Comparison of ENCODE assay signal across 8 cellular contexts in the genomic region with DNA sequence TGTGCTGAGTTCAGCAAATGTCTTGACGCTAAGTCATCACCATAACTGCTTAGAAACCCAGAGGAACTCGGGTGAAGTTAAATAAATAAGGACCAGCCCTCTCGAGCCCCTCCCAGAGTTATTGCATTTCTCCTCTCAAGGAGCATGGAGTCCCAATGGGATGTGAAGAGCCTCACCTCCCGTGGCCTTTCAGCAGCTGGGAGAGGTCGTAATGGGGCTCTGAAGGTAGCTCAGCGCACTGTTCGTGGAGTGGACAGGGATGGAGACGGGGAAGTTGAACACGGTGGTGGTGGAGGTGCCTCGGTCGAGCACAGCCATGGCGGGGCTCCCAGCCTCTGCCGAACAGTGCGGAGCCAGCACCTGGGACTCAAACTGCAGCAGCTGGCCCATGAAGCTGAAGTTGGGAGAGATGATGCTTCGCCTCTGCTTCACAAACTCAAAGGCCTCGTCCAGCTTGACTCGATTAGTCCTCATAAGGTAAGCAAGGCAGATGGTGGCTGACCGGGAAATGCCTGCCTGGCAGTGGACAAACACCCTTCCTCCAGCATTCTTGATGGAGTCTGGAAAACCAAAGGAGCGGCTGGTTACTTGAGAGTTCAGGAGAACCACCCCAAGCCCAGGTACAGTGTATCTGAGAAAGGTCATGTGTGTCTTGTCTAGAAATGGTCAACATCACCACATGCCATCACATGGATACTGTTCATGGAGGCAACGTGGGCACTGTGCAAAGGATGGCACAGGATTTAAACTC. TPM values are rescaled to one million over a fixed set of nuclear protein-coding genes. Genes with fewer than 3 reads are reported as not detected.
A peak's percentile ranks its signal among the peaks of the same experiment; 100 is the strongest.
DNase-seq lines count a peak whose midpoint lies in the region; ATAC-seq, FAIRE-seq and TF ChIP-seq lines count a peak whose summit lies in the region.

No MANE protein-coding gene starts in this region.

- DNase-seq in astrocyte of the cerebellum (ENCODE audit: low read depth) (no peak), keratinocyte (ENCODE audit: low read depth, low spot score) (no peak), germinal center (ENCODE audit: low spot score) (no peak)

- H3K36me3 ChIP-seq in KMS-11 (ENCODE audit: insufficient read depth) (no peaks in the 10 kb centered on the region), keratinocyte (ENCODE audit: control insufficient read depth in 2 of 2, extremely low read depth in 1 of 2, insufficient read depth in 2 of 2, low read length in 2 of 2) (peaks cover 7 to 19% of the 10 kb centered on the region in 2 experiments), stomach smooth muscle (ENCODE audit: control insufficient read depth in 2 of 2, insufficient read depth in 2 of 2, low read length in 2 of 2) (peaks cover 25 to 29% of the 10 kb centered on the region in 2 donors)

- 0 out of 2 replicates have a peak, but pooled peaks cover 4% of the 10 kb centered on the region for H4K20me1 ChIP-seq in KMS-11 (ENCODE audit: insufficient read depth)
- peaks cover 6% of the 10 kb centered on the region for H4K20me1 ChIP-seq in keratinocyte (ENCODE audit: control insufficient read depth, extremely low read depth, insufficient read depth, low read length)

- no peak overlapping the region for H3K4me3 ChIP-seq in KMS-11 (IDR thresholded peaks at IDR 0.05; ENCODE audit: insufficient read depth, low read depth, low read length)
- H3K4me3 ChIP-seq in astrocyte of the cerebellum (ENCODE audit: low read depth, low read length) = peak overlapping the region; percentile 69
- peak overlapping the region; percentile 85 to 90 (median 89) for H3K4me3 ChIP-seq in keratinocyte (ENCODE audit: control insufficient read depth in 2 of 3, extremely low read depth in 1 of 3, insufficient read depth in 2 of 3, low read depth in 1 of 3, low read length in 3 of 3)
- peak overlapping the region; percentile 98 to 99 for H3K4me3 ChIP-seq in stomach smooth muscle (ENCODE audit: low read length in 2 of 2)

- in situ Hi-C loops in astrocyte of the cerebellum (cut with HindIII; ENCODE audit: low sequenced_read_pairs) = no loop called here

- H3K79me2 ChIP-seq in KMS-11 (ENCODE audit: insufficient read depth, low read depth) (peaks cover 32% of the 10 kb centered on the region), keratinocyte (ENCODE audit: control insufficient read depth, insufficient read depth, low read length) (peaks cover 22% of the 10 kb centered on the region)

- H3K27ac ChIP-seq in KMS-11 (peak overlapping the region; percentile 98; the same call in 1 of the 2 replicates), keratinocyte (ENCODE audit: control insufficient read depth, insufficient read depth, low read length) (peak overlapping the region; percentile 92), stomach smooth muscle (ENCODE audit: low read length) (peak overlapping the region; percentile 100)

- FAIRE-seq in keratinocyte (lab: Jason Lieb, UNC) = no peak

- no peaks in the 10 kb centered on the region for H3K9me1 ChIP-seq in keratinocyte (ENCODE audit: control insufficient read depth, extremely low read depth, insufficient read depth, low read length)

- TF ChIP-seq CTCF in KMS-11 (conservative IDR thresholded peaks at IDR 0.05; ENCODE audit: low read depth, low read length) (no peak), astrocyte of the cerebellum (IDR thresholded peaks at IDR 0.05; ENCODE audit: low read depth, low read length, missing control alignments) (no peak), keratinocyte (optimal IDR thresholded peaks at IDR 0.05 in 1 of 3, IDR thresholded peaks at IDR 0.05 in 1 of 3, conservative IDR thresholded peaks at IDR 0.05 in 1 of 3; ENCODE audit: extremely low read depth in 1 of 3, insufficient read depth in 2 of 3, low read length in 3 of 3) (no peak)

- H3K4me1 ChIP-seq in KMS-11 (ENCODE audit: low read depth, poor library complexity, severe bottlenecking) (peaks cover 65% of the 10 kb centered on the region), keratinocyte (ENCODE audit: control insufficient read depth, extremely low read depth, insufficient read depth, low read length) (peaks cover 64% of the 10 kb centered on the region), stomach smooth muscle (ENCODE audit: control insufficient read depth, insufficient read depth, low read length) (peaks cover 67% of the 10 kb centered on the region)

- ATAC-seq in GM21423 (IDR thresholded peaks at IDR 0.05; ENCODE audit: unreplicated experiment) (no peak), HG02610 (IDR thresholded peaks at IDR 0.05; ENCODE audit: unreplicated experiment) (no peak), GM18498 (IDR thresholded peaks at IDR 0.05; ENCODE audit: unreplicated experiment) (no peak)

- dilution Hi-C loops in keratinocyte (cut with MboI; ENCODE audit: extremely low pct_ligation_motif_present, low sequenced_read_pairs) = no loop called here

- H2AFZ ChIP-seq in KMS-11 (ENCODE audit: low read depth) (no peak overlapping the region), keratinocyte (ENCODE audit: control insufficient read depth, low read length) (no peak overlapping the region)

- H3K9ac ChIP-seq in KMS-11 (peak overlapping the region; percentile 99; the same call in 1 of the 2 replicates), keratinocyte (ENCODE audit: control insufficient read depth, extremely low read depth, insufficient read depth, low read length) (peak overlapping the region; percentile 97), stomach smooth muscle (ENCODE audit: low read length in 2 of 2) (peak overlapping the region; percentile 99 to 100)

- H3K27me3 ChIP-seq in KMS-11 (ENCODE audit: insufficient read depth, low read depth) = no peaks in the 10 kb centered on the region
- no peaks in the 10 kb centered on the region for H3K27me3 ChIP-seq in keratinocyte (ENCODE audit: control insufficient read depth, extremely low read depth, insufficient read depth, low read length)
- H3K27me3 ChIP-seq in stomach smooth muscle (ENCODE audit: control insufficient read depth in 1 of 2, insufficient read depth in 2 of 2, low read length in 2 of 2) = no peaks in the 10 kb centered on the region

- no peaks in the 10 kb centered on the region for H3K9me3 ChIP-seq in keratinocyte (ENCODE audit: control insufficient read depth, low read depth, low read length)
- H3K9me3 ChIP-seq in stomach smooth muscle (ENCODE audit: control insufficient read depth in 2 of 2, low read length in 2 of 2) = no peaks in the 10 kb centered on the region

- H3K4me2 ChIP-seq in KMS-11 (peak overlapping the region; percentile 84), keratinocyte (ENCODE audit: control insufficient read depth, extremely low read depth, insufficient read depth, low read depth, low read length) (peak overlapping the region; percentile 79)

RNA-seq across cellular contexts. Expression of gene DUSP1, which starts 2.2 kb away (rescaled TPM):
- 10.4 to 303 TPM (median 174 TPM) in 3 replicates for polyA plus RNA-seq in keratinocyte
- polyA plus RNA-seq in keratinocyte (2011; ENCODE audit: low read depth) = 68.7 TPM
- polyA plus RNA-seq in keratinocyte (2011; cell fraction: cytosol; rRNA removed) = 98.5 and 108 TPM in 2 replicates
- 553 and 700 TPM in 2 replicates for polyA plus RNA-seq in keratinocyte (2011; cell fraction: nucleus; rRNA removed)
- 7.0 and 200 TPM in 2 replicates for polyA plus RNA-seq in keratinocyte (2012; ENCODE audit: low replicate concordance)
- 17.6 to 194 TPM (median 125 TPM) in 3 replicates for polyA minus RNA-seq in keratinocyte
- polyA minus RNA-seq in keratinocyte (2011; cell fraction: cytosol; rRNA and poly(A)+ RNA removed) = 131 TPM
- 374 and 410 TPM in 2 replicates for polyA minus RNA-seq in keratinocyte (2011; cell fraction: nucleus; rRNA and poly(A)+ RNA removed)
